ENCODE assay signal across 10 cellular contexts in the genomic region with DNA sequence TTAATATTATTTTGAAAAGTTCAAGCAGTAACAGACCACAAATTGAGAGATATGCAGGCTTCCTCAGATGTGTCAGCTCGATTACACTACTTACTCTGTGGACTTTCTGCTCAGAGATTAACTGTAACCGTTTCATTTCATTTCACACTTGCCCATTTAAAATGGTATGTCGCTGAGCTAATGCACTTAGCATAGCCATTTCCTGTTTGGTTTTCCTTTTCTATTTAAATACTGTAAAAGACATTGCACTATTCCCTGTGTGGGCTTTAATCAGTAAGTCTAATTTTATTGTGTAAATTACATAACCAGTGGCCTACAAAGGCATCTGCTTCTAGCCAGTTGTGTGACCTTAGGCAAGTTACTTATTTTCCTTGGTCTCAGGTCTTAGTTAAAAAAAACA.
A peak's percentile ranks its signal among the peaks of the same experiment; 100 is the strongest.
DNase-seq lines count a peak whose midpoint lies in the region; ATAC-seq, FAIRE-seq and TF ChIP-seq lines count a peak whose summit lies in the region.
"Had no signal": no experiment of that assay in that cellular context is flagged by ENCODE, and none has a peak within 500 bp of the region (broad histone marks: within the 10 kb centered on the region; RNA-seq: fewer than 3 reads in every experiment).

No MANE protein-coding gene starts in this region.

- peaks cover 13% of the 10 kb centered on the region for H3K4me1 ChIP-seq in skeletal muscle satellite cell (ENCODE audit: control insufficient read depth, insufficient read depth, low read length)

- TF ChIP-seq CTCF in GM13976 (IDR thresholded peaks at IDR 0.05; ENCODE audit: borderline replicate concordance, control extremely low read depth, extremely low read depth, insufficient read depth, missing control alignments) = no peak

- ATAC-seq in HG03196 (IDR thresholded peaks at IDR 0.05; ENCODE audit: unreplicated experiment) = no peak

- no peaks in the 10 kb centered on the region for H3K9me3 ChIP-seq in skeletal muscle satellite cell (replicated peaks; ENCODE audit: low read length)

- H3K27me3 ChIP-seq in skeletal muscle satellite cell (ENCODE audit: control insufficient read depth, insufficient read depth, low read length) = no peaks in the 10 kb centered on the region

- no peaks in the 10 kb centered on the region for H3K36me3 ChIP-seq in skeletal muscle satellite cell (ENCODE audit: insufficient read depth, low read length)

- peak overlapping the region; percentile 37 for H3K4me2 ChIP-seq in skeletal muscle satellite cell (ENCODE audit: low read length)

- DNase-seq in GM13976 (ENCODE audit: low spot score) (peak; percentile 8), RCC 7860 (ENCODE audit: low spot score) (peak; percentile 17), glomerular visceral epithelial cell (ENCODE audit: extremely low spot score) (peak; percentile 46), globus pallidus (ENCODE audit: low spot score) (no peak), AG08396 (ENCODE audit: low spot score) (no peak)
- DNase-seq in activated CD4-positive, CD25-positive, alpha-beta regulatory T cell (lab: John Stamatoyannopoulos, UW) = no peak
- DNase-seq: NCI-H1694 treated with DMSO at 0.1 percent for 48 hours, T-helper 9 cell had no signal

- FAIRE-seq in RCC 7860 (lab: Jason Lieb, UNC) = peak; percentile 65

- in situ Hi-C loops in GM13976 (cut with MboI; ENCODE audit: low sequenced_read_pairs, unreplicated experiment) = no loop called here

- no peak overlapping the region for H3K9ac ChIP-seq in skeletal muscle satellite cell (ENCODE audit: low read depth, low read length)

- H3K4me3 ChIP-seq in skeletal muscle satellite cell (ENCODE audit: low read length) = no peak overlapping the region

Comparison
In these comparisons a context has a peak if more than half of its experiments do, and no peak if none do; other contexts are left out.
1. DNase-seq: peak in GM13976 (single experiment), RCC 7860 (single experiment) and glomerular visceral epithelial cell (single experiment); none in globus pallidus (single experiment), activated CD4-positive, CD25-positive, alpha-beta regulatory T cell (0 of 4) and AG08396 (single experiment).